13 cellular contexts compared by ENCODE assay signal in genomic region chr2:56448403-56448998, GRCh38.
DNase-seq lines count a peak whose midpoint lies in the region; ATAC-seq, FAIRE-seq and TF ChIP-seq lines count a peak whose summit lies in the region.
"Had no signal": no experiment of that assay in that cellular context is flagged by ENCODE, and none has a peak within 500 bp of the region (broad histone marks: within the 10 kb centered on the region; RNA-seq: fewer than 3 reads in every experiment).

No MANE protein-coding gene starts in this region.

- H3K9ac ChIP-seq in neural cell (ENCODE audit: low read length), result peak overlapping the region; percentile 9

- no peaks in the 10 kb centered on the region for H4K20me1 ChIP-seq in neural cell (ENCODE audit: insufficient read depth)

- no peaks in the 10 kb centered on the region for H3K27me3 ChIP-seq in neural cell (ENCODE audit: insufficient read depth, low read depth, low read length)

- TF ChIP-seq EP300 in neural cell (conservative IDR thresholded peaks at IDR 0.05; ENCODE audit: poor library complexity, severe bottlenecking), result no peak

- DNase-seq in Caki2 (ENCODE audit: low read depth), result peak; percentile 89
- DNase-seq in NCI-H69 (lab: John Stamatoyannopoulos, UW), result peak; percentile 15
- DNase-seq in epithelial cell of proximal tubule (ENCODE audit: low read depth), result peak; percentile 72
- no peak for DNase-seq in 8988T
- no peak for DNase-seq in NCI-H774 (lab: John Stamatoyannopoulos, UW)
- DNase-seq in GM12892 (ENCODE audit: insufficient read length), result no peak
- DNase-seq: activated CD4-positive, CD25-positive, alpha-beta regulatory T cell; activated T-cell treated with anti-CD3 and anti-CD28 coated beads, Interleukin-2, amount 50 U/mL, for 4 hours; C1 segment of cervical spinal cord had no signal

- TF ChIP-seq RAD21 in neural cell (conservative IDR thresholded peaks at IDR 0.05), result no peak

- H3K4me2 ChIP-seq in neural cell (ENCODE audit: low read length), result peak overlapping the region; percentile 46

- H3K9me3 ChIP-seq in neural cell (ENCODE audit: low read length), result no peaks in the 10 kb centered on the region

- in situ Hi-C loops in Caki2 (cut with HindIII; ENCODE audit: low pct_unique_long_range_greater_than_20kb, low sequenced_read_pairs), result no loop called here

- no peaks in the 10 kb centered on the region for H3K36me3 ChIP-seq in neural cell (ENCODE audit: insufficient read depth, low read length)

- TF ChIP-seq CTCF in epithelial cell of proximal tubule (conservative IDR thresholded peaks at IDR 0.05; ENCODE audit: low read depth, low read length) (no peak), neural cell (IDR thresholded peaks at IDR 0.05; ENCODE audit: poor library complexity, severe bottlenecking) (no peak)

- ATAC-seq in HG03378 (IDR thresholded peaks at IDR 0.05; ENCODE audit: unreplicated experiment), result no peak
- ATAC-seq: activated T-cell treated with anti-CD3 and anti-CD28 coated beads, Interleukin-2, amount 50 U/mL, for 4 hours had no signal

- H3F3A ChIP-seq in neural cell (ENCODE audit: insufficient read depth, low read length, poor library complexity, severe bottlenecking), result peaks cover 3% of the 10 kb centered on the region

- TF ChIP-seq POLR2A in GM12892 (IDR thresholded peaks at IDR 0.05; ENCODE audit: low read depth, low read length), result no peak

- peak overlapping the region; percentile 17 for H2AFZ ChIP-seq in neural cell (ENCODE audit: low read depth, low read length)

- peak overlapping the region; percentile 58 for H3K27ac ChIP-seq in neural cell (ENCODE audit: low read length)
- H3K27ac ChIP-seq: SK-N-MC had no signal

- peak overlapping the region; percentile 20 for H3K4me3 ChIP-seq in epithelial cell of proximal tubule (ENCODE audit: low read depth, low read length)
- peak overlapping the region; percentile 32 for H3K4me3 ChIP-seq in neural cell (ENCODE audit: low read length)
- H3K4me3 ChIP-seq: SK-N-MC had no signal

- H3K9me2 ChIP-seq in neural cell (ENCODE audit: insufficient read depth, low read length), result no peaks in the 10 kb centered on the region

- FAIRE-seq in GM12892 (lab: Jason Lieb, UNC), result no peak
- FAIRE-seq: endometrium had no signal

- H3K79me2 ChIP-seq in neural cell (replicated peaks; ENCODE audit: insufficient read depth, low read length), result no peaks in the 10 kb centered on the region

TF ChIP-seq in neural cell, 6 proteins besides CTCF, POLR2A, EP300 and RAD21:
- TF ChIP-seq TAF1 (IDR thresholded peaks at IDR 0.05; ENCODE audit: low read depth) (no peak), EZH2 (IDR thresholded peaks at IDR 0.05; ENCODE audit: borderline replicate concordance, insufficient read depth, low read length, poor library complexity, severe bottlenecking) (no peak), MXI1 (conservative IDR thresholded peaks at IDR 0.05; ENCODE audit: poor library complexity, severe bottlenecking) (no peak), POLR2AphosphoS5 (IDR thresholded peaks at IDR 0.05) (no peak), REST (IDR thresholded peaks at IDR 0.05; ENCODE audit: borderline replicate concordance) (no peak)

Comparison
In these comparisons a context has a peak if more than half of its experiments do, and no peak if none do; other contexts are left out.
1. DNase-seq: peak in Caki2 (single experiment), NCI-H69 (single experiment) and epithelial cell of proximal tubule (single experiment); none in 8988T (single experiment), NCI-H774 (single experiment) and GM12892 (single experiment).